Comparison of ENCODE assay signal across 8 cellular contexts in genomic region chr3:23324745-23325144, GRCh38.
DNase-seq lines count a peak whose midpoint lies in the region; ATAC-seq, FAIRE-seq and TF ChIP-seq lines count a peak whose summit lies in the region.

No MANE protein-coding gene starts in this region.

- peak overlapping the region; percentile 50 for H3K4me2 ChIP-seq in OCI-LY1 (ENCODE audit: low read length)

- peaks cover 34% of the 10 kb centered on the region for H3K4me1 Mint-ChIP-seq in CD4-positive, alpha-beta T cell (ENCODE audit: low read depth)

- WGBS in psoas muscle, 3 donors: 61 to 71% (median 66%) methylated on average over 1 of the region's 1 CpG

- H3K27me3 Mint-ChIP-seq in CD4-positive, alpha-beta T cell: no peaks in the 10 kb centered on the region

- H2AFZ ChIP-seq in OCI-LY1 (ENCODE audit: low read length): no peak overlapping the region

- H3K36me3 ChIP-seq in OCI-LY1 (ENCODE audit: insufficient read depth, low read length) (no peaks in the 10 kb centered on the region), psoas muscle (ENCODE audit: insufficient read depth in 1 of 2, low read depth in 1 of 2) (no peaks in the 10 kb centered on the region)

- H3K9me3 Mint-ChIP-seq in CD4-positive, alpha-beta T cell: no peaks in the 10 kb centered on the region

- no peaks in the 10 kb centered on the region for H3K27me3 ChIP-seq in CD4-positive, alpha-beta T cell (ENCODE audit: control insufficient read depth, insufficient read depth, low read length)
- H3K27me3 ChIP-seq in OCI-LY1 (ENCODE audit: insufficient read depth, low read length): no peaks in the 10 kb centered on the region
- H3K27me3 ChIP-seq in psoas muscle (ENCODE audit: insufficient read depth in 3 of 3, low read length in 2 of 3): no peaks in the 10 kb centered on the region

- no peak overlapping the region for H3K27ac ChIP-seq in CD4-positive, alpha-beta T cell (ENCODE audit: low read depth, low read length)
- H3K27ac ChIP-seq in OCI-LY1 (ENCODE audit: low read depth, low read length, poor library complexity, severe bottlenecking) (peak overlapping the region; percentile 59), psoas muscle (no peak overlapping the region)

- H3K9me2 ChIP-seq in OCI-LY1 (ENCODE audit: low read depth, low read length): no peaks in the 10 kb centered on the region

- H3K27ac Mint-ChIP-seq in CD4-positive, alpha-beta T cell: peak overlapping the region; percentile 80

- peak overlapping the region; percentile 72 for H3K4me3 Mint-ChIP-seq in CD4-positive, alpha-beta T cell

- peak; percentile 75 for ATAC-seq in CD4-positive, alpha-beta T cell (ENCODE audit: poor library complexity)
- ATAC-seq in psoas muscle: no peak

- POLR2A ChIA-PET in CD4-positive, alpha-beta T cell (lab: Charles Lee): no interaction called here

- H3K4me1 ChIP-seq in OCI-LY1 (ENCODE audit: insufficient read depth, low read length, severe bottlenecking): peaks cover 25% of the 10 kb centered on the region
- H3K4me1 ChIP-seq in psoas muscle: peaks cover 15% of the 10 kb centered on the region

- H3F3A ChIP-seq in OCI-LY1 (ENCODE audit: insufficient read depth, low read length): 0 out of 2 replicates have a peak, but pooled peaks cover 3% of the 10 kb centered on the region

- peaks cover 8% of the 10 kb centered on the region; the same call in 1 of the 2 replicates for H3K79me2 ChIP-seq in OCI-LY1 (ENCODE audit: insufficient read depth, low read length)

- peak overlapping the region; percentile 24 for H3K9ac ChIP-seq in OCI-LY1 (ENCODE audit: low read length)

- H3K9me3 ChIP-seq in CD4-positive, alpha-beta T cell (ENCODE audit: control insufficient read depth, low read length): no peaks in the 10 kb centered on the region
- H3K9me3 ChIP-seq in OCI-LY1 (ENCODE audit: low read length) (no peaks in the 10 kb centered on the region), psoas muscle (no peaks in the 10 kb centered on the region)

- intact Hi-C loops in CD4-positive, alpha-beta T cell (cut with DNase I, micrococcal nuclease): no loop called here
- intact Hi-C loops in psoas muscle (cut with DNase I): loop anchor here in 1 of 2 donors (10.0 kb wide), 1 partner anchor 160 kb away; no protein-coding TSS in a partner anchor

- DNase-seq in CD4-positive, alpha-beta T cell: no peak
- DNase-seq in H4 (ENCODE audit: low spot score) (peak; percentile 28), frontal cortex (ENCODE audit: low spot score in 2 of 2) (no peak), NCI-H345 (lab: John Stamatoyannopoulos, UW) (no peak), NCI-H446 treated with DMSO at 0.1 percent for 48 hours (lab: John Stamatoyannopoulos, UW) (no peak), psoas muscle (no peak), mesenteric fat pad (ENCODE audit: low spot score) (no peak)

- FAIRE-seq in frontal cortex (lab: Jason Lieb, UNC): peak; percentile 33

- H3K36me3 Mint-ChIP-seq in CD4-positive, alpha-beta T cell (ENCODE audit: low read depth): no peaks in the 10 kb centered on the region

- H4K20me1 ChIP-seq in OCI-LY1 (ENCODE audit: insufficient read depth, low read length): no peaks in the 10 kb centered on the region

- CTCF ChIA-PET in CD4-positive, alpha-beta T cell (lab: Charles Lee): no interaction called here

- TF ChIP-seq CTCF in CD4-positive, alpha-beta T cell (IDR thresholded peaks at IDR 0.05): no peak
- TF ChIP-seq CTCF in OCI-LY1 (IDR thresholded peaks at IDR 0.05; ENCODE audit: low read length): no peak
- TF ChIP-seq CTCF in psoas muscle (IDR thresholded peaks at IDR 0.05): no peak

- H3K4me3 ChIP-seq in OCI-LY1 (ENCODE audit: low read depth, low read length, poor library complexity, severe bottlenecking) (peak overlapping the region; percentile 21), psoas muscle (no peak overlapping the region)
